8 cellular contexts compared by ENCODE assay signal in genomic region chr15:67105065-67105951, GRCh38. TPM values are rescaled to one million over a fixed set of nuclear protein-coding genes. Genes with fewer than 3 reads are reported as not detected.
DNase-seq lines count a peak whose midpoint lies in the region; ATAC-seq and TF ChIP-seq lines count a peak whose summit lies in the region.

No MANE protein-coding gene starts in this region.

- peaks cover 89% of the 10 kb centered on the region for H3K79me2 ChIP-seq in hepatocyte

- H3K9me3 ChIP-seq in hepatocyte (ENCODE audit: low read depth) = no peaks in the 10 kb centered on the region

- no peak overlapping the region for H2AFZ ChIP-seq in hepatocyte

- no peaks in the 10 kb centered on the region for H3K36me3 ChIP-seq in hepatocyte (replicated peaks; ENCODE audit: insufficient read depth, low read depth)

- H3K27ac ChIP-seq in hepatocyte = peak overlapping the region; percentile 83

- no peaks in the 10 kb centered on the region; the same call in none of the 2 replicates for H3K4me1 Mint-ChIP-seq in HFFc6 (ENCODE audit: low read depth)
- peaks cover 60% of the 10 kb centered on the region for H3K4me1 Mint-ChIP-seq in activated naive CD8-positive, alpha-beta T cell treated with anti-CD3 and anti-CD28 coated beads for 36 hours
- peaks cover 26% of the 10 kb centered on the region for H3K4me1 Mint-ChIP-seq in stimulated activated naive CD8-positive, alpha-beta T cell treated with anti-CD3 and anti-CD28 coated beads, Interleukin-15, amount 100 ng/mL, for 72 hours

- peaks cover 24% of the 10 kb centered on the region for H3K27me3 Mint-ChIP-seq in HFFc6 (ENCODE audit: insufficient read depth)
- no peaks in the 10 kb centered on the region for H3K27me3 Mint-ChIP-seq in activated naive CD8-positive, alpha-beta T cell treated with anti-CD3 and anti-CD28 coated beads for 36 hours
- no peaks in the 10 kb centered on the region for H3K27me3 Mint-ChIP-seq in stimulated activated naive CD8-positive, alpha-beta T cell treated with anti-CD3 and anti-CD28 coated beads, Interleukin-15, amount 100 ng/mL, for 72 hours

- peak overlapping the region; percentile 80 for H3K4me3 Mint-ChIP-seq in HFFc6
- H3K4me3 Mint-ChIP-seq in activated naive CD8-positive, alpha-beta T cell treated with anti-CD3 and anti-CD28 coated beads for 36 hours = no peak overlapping the region
- H3K4me3 Mint-ChIP-seq in stimulated activated naive CD8-positive, alpha-beta T cell treated with anti-CD3 and anti-CD28 coated beads, Interleukin-15, amount 100 ng/mL, for 72 hours = peak overlapping the region in 1 of 2 donors; percentile 51

- WGBS in hepatocyte (ENCODE audit: low lambda C conversion rate, missing lambda C conversion rate) = 58% methylated on average over 11 of the region's 11 CpGs

- peaks cover 4% of the 10 kb centered on the region for H3K9me3 Mint-ChIP-seq in HFFc6
- no peaks in the 10 kb centered on the region for H3K9me3 Mint-ChIP-seq in activated naive CD8-positive, alpha-beta T cell treated with anti-CD3 and anti-CD28 coated beads for 36 hours
- H3K9me3 Mint-ChIP-seq in stimulated activated naive CD8-positive, alpha-beta T cell treated with anti-CD3 and anti-CD28 coated beads, Interleukin-15, amount 100 ng/mL, for 72 hours = no peaks in the 10 kb centered on the region

- H3K36me3 Mint-ChIP-seq in HFFc6 (ENCODE audit: low read depth) = peaks cover 39% of the 10 kb centered on the region
- H3K36me3 Mint-ChIP-seq in activated naive CD8-positive, alpha-beta T cell treated with anti-CD3 and anti-CD28 coated beads for 36 hours = peaks cover 18% of the 10 kb centered on the region

- no peak for ATAC-seq in stimulated activated naive CD8-positive, alpha-beta T cell treated with anti-CD3 and anti-CD28 coated beads, Interleukin-15, amount 100 ng/mL, for 72 hours
- ATAC-seq in HG03175 (IDR thresholded peaks at IDR 0.05; ENCODE audit: unreplicated experiment) = no peak

- H3K4me2 ChIP-seq in hepatocyte = peak overlapping the region; percentile 0

- H3K4me1 ChIP-seq in hepatocyte (ENCODE audit: insufficient read depth) = peaks cover 44% of the 10 kb centered on the region

- H3K4me3 ChIP-seq in hepatocyte = no peak overlapping the region

- H3K27me3 ChIP-seq in hepatocyte = no peaks in the 10 kb centered on the region

- H4K20me1 ChIP-seq in hepatocyte (ENCODE audit: insufficient read depth, poor library complexity, severe bottlenecking) = peaks cover 55% of the 10 kb centered on the region

- DNase-seq in HFFc6 (peak; percentile 98), hepatocyte (ENCODE audit: low spot score) (peak; percentile 75), SHP77 (lab: John Stamatoyannopoulos, UW) (no peak), NCI-H187 treated with DMSO at 0.1 percent for 48 hours (lab: John Stamatoyannopoulos, UW) (no peak), NCI-H748 (lab: John Stamatoyannopoulos, UW; ENCODE audit: unreplicated experiment) (no peak)
- DNase-seq in activated naive CD8-positive, alpha-beta T cell treated with anti-CD3 and anti-CD28 coated beads for 36 hours = no peak
- no peak for DNase-seq in stimulated activated naive CD8-positive, alpha-beta T cell treated with anti-CD3 and anti-CD28 coated beads, Interleukin-15, amount 100 ng/mL, for 72 hours

- peak; percentile 60 for TF ChIP-seq CTCF in HFFc6 (IDR thresholded peaks at IDR 0.05)
- TF ChIP-seq CTCF in hepatocyte (IDR thresholded peaks at IDR 0.05; ENCODE audit: poor library complexity) = no peak

- H3K9me2 ChIP-seq in hepatocyte (replicated peaks; ENCODE audit: insufficient read depth) = no peaks in the 10 kb centered on the region

- peak overlapping the region; percentile 99 for H3K27ac Mint-ChIP-seq in HFFc6
- peak overlapping the region; percentile 68 for H3K27ac Mint-ChIP-seq in activated naive CD8-positive, alpha-beta T cell treated with anti-CD3 and anti-CD28 coated beads for 36 hours
- H3K27ac Mint-ChIP-seq in stimulated activated naive CD8-positive, alpha-beta T cell treated with anti-CD3 and anti-CD28 coated beads, Interleukin-15, amount 100 ng/mL, for 72 hours = peak overlapping the region; percentile 54 to 79

RNA-seq across cellular contexts. Expression of gene SMAD3, which starts 39.9 kb away (rescaled TPM):
- 100 to 1,000 TPM in 4 of 6 experiments, 10 to 100 TPM in 2; 54.3 to 132 (median 118) TPM for total RNA-seq in HFFc6 (2021; fragmentation: NEBNext Ultra II Directional; extraction: Animal tissue kit (Norgen Biotek cat#: 25700))
- total RNA-seq in activated naive CD8-positive, alpha-beta T cell treated with anti-CD3 and anti-CD28 coated beads for 36 hours = 10 to 100 TPM; 15.7 to 16.4 TPM
- total RNA-seq in hepatocyte = 24.6 and 32.2 TPM in 2 replicates
- 24.7 and 26.5 TPM in 2 replicates for polyA plus RNA-seq in hepatocyte

Comparison
In these comparisons a context has a peak if more than half of its experiments do, and no peak if none do; other contexts are left out.
1. DNase-seq: peak in HFFc6 (single experiment) and hepatocyte (single experiment); none in activated naive CD8-positive, alpha-beta T cell treated with anti-CD3 and anti-CD28 coated beads for 36 hours (single experiment), stimulated activated naive CD8-positive, alpha-beta T cell treated with anti-CD3 and anti-CD28 coated beads, Interleukin-15, amount 100 ng/mL, for 72 hours (0 of 2), SHP77 (0 of 2), NCI-H187 treated with DMSO at 0.1 percent for 48 hours (single experiment) and NCI-H748 (single experiment).
2. Peak in every context shown above with its lines, with median percentiles within 50 percentile points of each other: H3K27ac Mint-ChIP-seq.